ENCODE assay signal across 8 cellular contexts in genomic region chr2:78602862-78603261, GRCh38.
"Had no signal": no experiment of that assay in that cellular context is flagged by ENCODE, and none has a peak within 500 bp of the region (broad histone marks: within the 10 kb centered on the region; RNA-seq: fewer than 3 reads in every experiment).

No MANE protein-coding gene starts in this region.

- FAIRE-seq: G401.6, GM12878, GM12891, GM12892, GM18507, GM19239 had no signal

- ATAC-seq: GM12878 had no signal

- DNase-seq: GDM1, GF-D8 had no signal

- H3K4me3 ChIP-seq: GM12878 had no signal
